ENCODE assay signal across 21 cellular contexts in the genomic region with DNA sequence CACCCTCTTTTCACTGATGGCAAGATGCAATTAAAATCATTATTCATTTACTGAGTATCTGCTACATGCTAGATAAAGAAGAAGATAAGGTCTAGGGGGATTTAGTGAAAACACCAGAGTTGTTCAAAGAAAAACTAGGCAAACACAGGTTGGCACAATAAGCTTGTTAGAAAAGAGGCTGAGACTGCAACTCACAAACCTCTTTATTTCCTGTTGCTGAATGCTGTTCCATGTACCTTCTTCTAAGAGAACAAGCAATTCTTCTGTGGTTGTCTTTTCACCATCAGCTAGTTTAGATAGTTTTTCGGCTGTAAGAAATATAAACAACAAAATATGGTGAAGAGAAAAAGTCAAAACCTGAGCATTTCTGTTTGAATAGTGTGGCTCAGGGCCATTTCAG.
DNase-seq lines count a peak whose midpoint lies in the region; ATAC-seq lines count a peak whose summit lies in the region.
"Had no signal": no experiment of that assay in that cellular context is flagged by ENCODE, and none has a peak within 500 bp of the region (broad histone marks: within the 10 kb centered on the region; RNA-seq: fewer than 3 reads in every experiment).

No MANE protein-coding gene starts in this region.

- peaks cover 78% of the 10 kb centered on the region for H3K36me3 Mint-ChIP-seq in activated T-cell treated with anti-CD3 and anti-CD28 coated beads, Interleukin-2, amount 50 U/mL, for 24 hours (ENCODE audit: low read depth)
- H3K36me3 Mint-ChIP-seq in T-helper 2 cell treated with Interferon-gamma antibody and Interleukin-4, amounts not matched to agents 5 μg/mL and 100 μg/mL, for 36 hours (ENCODE audit: low read depth), result peaks cover 52% of the 10 kb centered on the region
- H3K36me3 Mint-ChIP-seq in effector memory CD8-positive, alpha-beta T cell (ENCODE audit: insufficient read depth), result peaks cover 70% of the 10 kb centered on the region
- peaks cover 25 to 43% of the 10 kb centered on the region in 2 donors for H3K36me3 Mint-ChIP-seq in stimulated activated naive B cell treated with anti-CD40 and anti-IgM and Interleukin-4, amounts not matched to agents 10 μg/mL and 1 μg/mL and 100 μg/mL, for 72 hours

- DNase-seq in activated T-cell treated with anti-CD3 and anti-CD28 coated beads, Interleukin-2, amount 50 U/mL, for 24 hours, result no peak
- DNase-seq in activated T-cell treated with anti-CD3 and anti-CD28 coated beads, Interleukin-2, amount 50 U/mL, for 1 hour, result no peak
- no peak for DNase-seq in T-helper 2 cell treated with Interferon-gamma antibody and Interleukin-4, amounts not matched to agents 5 μg/mL and 100 μg/mL, for 36 hours (ENCODE audit: low spot score)
- no peak for DNase-seq in effector memory CD8-positive, alpha-beta T cell
- DNase-seq in stimulated activated naive B cell treated with anti-CD40 and anti-IgM and Interleukin-4, amounts not matched to agents 10 μg/mL and 1 μg/mL and 100 μg/mL, for 72 hours, result no peak
- DNase-seq in DMS153 treated with DMSO at 0.1 percent for 48 hours (lab: John Stamatoyannopoulos, UW; ENCODE audit: unreplicated experiment) (no peak), superior temporal gyrus (ENCODE audit: extremely low spot score) (no peak), islet precursor cell (no peak)
- DNase-seq: C1 segment of cervical spinal cord; colonic mucosa; DMS 273 treated with DMSO at 0.1 percent for 48 hours; heart left ventricle; left ventricle myocardium superior; NCI-H1417 treated with DMSO at 0.1 percent for 48 hours; NCI-H510A; NK-92 treated with Interleukin-12 subunit alpha and Interleukin-12 subunit beta, amount 100 ng/mL, for 24 hours; Peyer's patch; stimulated activated CD4-positive, alpha-beta T cell treated with anti-CD3 and anti-CD28 coated beads, Interleukin-2, amount 100 ng/mL, for 48 hours; T1000; uterus had no signal

- no peak for ATAC-seq in effector memory CD8-positive, alpha-beta T cell (replicated peaks)
- ATAC-seq in stimulated activated naive B cell treated with anti-CD40 and anti-IgM and Interleukin-4, amounts not matched to agents 10 μg/mL and 1 μg/mL and 100 μg/mL, for 72 hours (replicated peaks), result no peak
- ATAC-seq: activated CD4-positive, CD25-positive, alpha-beta regulatory T cell treated with anti-CD3 and anti-CD28 coated beads, Interleukin-2, amount 50 U/mL, for 24 hours; heart left ventricle; left ventricle myocardium superior had no signal

- no peaks in the 10 kb centered on the region for H3K27me3 Mint-ChIP-seq in activated T-cell treated with anti-CD3 and anti-CD28 coated beads, Interleukin-2, amount 50 U/mL, for 24 hours
- H3K27me3 Mint-ChIP-seq in T-helper 2 cell treated with Interferon-gamma antibody and Interleukin-4, amounts not matched to agents 5 μg/mL and 100 μg/mL, for 36 hours (ENCODE audit: low read depth), result no peaks in the 10 kb centered on the region
- no peaks in the 10 kb centered on the region for H3K27me3 Mint-ChIP-seq in effector memory CD8-positive, alpha-beta T cell
- no peaks in the 10 kb centered on the region for H3K27me3 Mint-ChIP-seq in stimulated activated naive B cell treated with anti-CD40 and anti-IgM and Interleukin-4, amounts not matched to agents 10 μg/mL and 1 μg/mL and 100 μg/mL, for 72 hours

- peaks cover 42% of the 10 kb centered on the region for H3K4me1 Mint-ChIP-seq in activated T-cell treated with anti-CD3 and anti-CD28 coated beads, Interleukin-2, amount 50 U/mL, for 24 hours (ENCODE audit: low read depth)
- H3K4me1 Mint-ChIP-seq in T-helper 2 cell treated with Interferon-gamma antibody and Interleukin-4, amounts not matched to agents 5 μg/mL and 100 μg/mL, for 36 hours (ENCODE audit: low read depth), result peaks cover 29% of the 10 kb centered on the region
- peaks cover 2 to 4% of the 10 kb centered on the region in 2 donors for H3K4me1 Mint-ChIP-seq in effector memory CD8-positive, alpha-beta T cell (ENCODE audit: low read depth in 2 of 2)
- peaks cover 9 to 10% of the 10 kb centered on the region in 2 donors for H3K4me1 Mint-ChIP-seq in stimulated activated naive B cell treated with anti-CD40 and anti-IgM and Interleukin-4, amounts not matched to agents 10 μg/mL and 1 μg/mL and 100 μg/mL, for 72 hours

- no peak overlapping the region for H3K4me3 Mint-ChIP-seq in activated T-cell treated with anti-CD3 and anti-CD28 coated beads, Interleukin-2, amount 50 U/mL, for 24 hours
- no peak overlapping the region for H3K4me3 Mint-ChIP-seq in T-helper 2 cell treated with Interferon-gamma antibody and Interleukin-4, amounts not matched to agents 5 μg/mL and 100 μg/mL, for 36 hours
- no peak overlapping the region for H3K4me3 Mint-ChIP-seq in effector memory CD8-positive, alpha-beta T cell
- H3K4me3 Mint-ChIP-seq in stimulated activated naive B cell treated with anti-CD40 and anti-IgM and Interleukin-4, amounts not matched to agents 10 μg/mL and 1 μg/mL and 100 μg/mL, for 72 hours, result no peak overlapping the region

- no peaks in the 10 kb centered on the region for H3K9me3 Mint-ChIP-seq in activated T-cell treated with anti-CD3 and anti-CD28 coated beads, Interleukin-2, amount 50 U/mL, for 24 hours
- H3K9me3 Mint-ChIP-seq in T-helper 2 cell treated with Interferon-gamma antibody and Interleukin-4, amounts not matched to agents 5 μg/mL and 100 μg/mL, for 36 hours, result no peaks in the 10 kb centered on the region
- no peaks in the 10 kb centered on the region for H3K9me3 Mint-ChIP-seq in effector memory CD8-positive, alpha-beta T cell
- H3K9me3 Mint-ChIP-seq in stimulated activated naive B cell treated with anti-CD40 and anti-IgM and Interleukin-4, amounts not matched to agents 10 μg/mL and 1 μg/mL and 100 μg/mL, for 72 hours, result no peaks in the 10 kb centered on the region

- H3K27ac Mint-ChIP-seq in activated T-cell treated with anti-CD3 and anti-CD28 coated beads, Interleukin-2, amount 50 U/mL, for 24 hours, result peak overlapping the region; percentile 77
- H3K27ac Mint-ChIP-seq in T-helper 2 cell treated with Interferon-gamma antibody and Interleukin-4, amounts not matched to agents 5 μg/mL and 100 μg/mL, for 36 hours, result peak overlapping the region; percentile 66
- H3K27ac Mint-ChIP-seq in effector memory CD8-positive, alpha-beta T cell, result peak overlapping the region; percentile 62 to 79
- peak overlapping the region; percentile 20 for H3K27ac Mint-ChIP-seq in stimulated activated naive B cell treated with anti-CD40 and anti-IgM and Interleukin-4, amounts not matched to agents 10 μg/mL and 1 μg/mL and 100 μg/mL, for 72 hours

Comparison
In these comparisons a context has a peak if more than half of its experiments do, and no peak if none do; other contexts are left out.
1. H3K27ac Mint-ChIP-seq: peak in every context shown above with its lines; median percentile 77 in activated T-cell treated with anti-CD3 and anti-CD28 coated beads, Interleukin-2, amount 50 U/mL, for 24 hours; 70 in effector memory CD8-positive, alpha-beta T cell; 66 in T-helper 2 cell treated with Interferon-gamma antibody and Interleukin-4, amounts not matched to agents 5 μg/mL and 100 μg/mL, for 36 hours; 20 in stimulated activated naive B cell treated with anti-CD40 and anti-IgM and Interleukin-4, amounts not matched to agents 10 μg/mL and 1 μg/mL and 100 μg/mL, for 72 hours.